ENCODE assay signal across 12 cellular contexts in genomic region chr10:110324805-110325280, GRCh38. TPM values are rescaled to one million over a fixed set of nuclear protein-coding genes. Genes with fewer than 3 reads are reported as not detected.
DNase-seq lines count a peak whose midpoint lies in the region; ATAC-seq and TF ChIP-seq lines count a peak whose summit lies in the region.
"Had no signal": no experiment of that assay in that cellular context is flagged by ENCODE, and none has a peak within 500 bp of the region (broad histone marks: within the 10 kb centered on the region; RNA-seq: fewer than 3 reads in every experiment).

No MANE protein-coding gene starts in this region.

- peaks cover 48% of the 10 kb centered on the region for H3K4me1 ChIP-seq in PC-3 (ENCODE audit: insufficient read depth, low read length)
- no peaks in the 10 kb centered on the region for H3K4me1 ChIP-seq in breast epithelium
- H3K4me1 ChIP-seq in CD8-positive, alpha-beta memory T cell (ENCODE audit: insufficient read depth, low read length) = no peaks in the 10 kb centered on the region
- H3K4me1 ChIP-seq: vagina had no signal

- H3K36me3 ChIP-seq in PC-3 (ENCODE audit: low read depth, low read length) = no peaks in the 10 kb centered on the region
- no peaks in the 10 kb centered on the region for H3K36me3 ChIP-seq in breast epithelium
- no peaks in the 10 kb centered on the region for H3K36me3 ChIP-seq in CD8-positive, alpha-beta memory T cell (ENCODE audit: insufficient read depth, low read length)
- H3K36me3 ChIP-seq: vagina had no signal

- no TSS peak for BruUV-seq in PC-3 (replicated peaks; lab: Mats Ljungman, UMichigan)

- no peaks in the 10 kb centered on the region for H3K9me2 ChIP-seq in PC-3 (replicated peaks; ENCODE audit: low read length)

- peaks cover 33% of the 10 kb centered on the region for H3K27me3 Mint-ChIP-seq in activated naive CD4-positive, alpha-beta T cell treated with anti-CD3 and anti-CD28 coated beads, Interleukin-2, amount 10 ng/mL, durations not matched to agents 7 days and 5 days
- H3K27me3 Mint-ChIP-seq in HFFc6 (ENCODE audit: insufficient read depth) = no peaks in the 10 kb centered on the region; the same call in 1 of the 2 replicates
- peaks cover 10 to 32% of the 10 kb centered on the region in 2 donors for H3K27me3 Mint-ChIP-seq in CD8-positive, alpha-beta memory T cell

- POLR2A ChIA-PET in PC-3 (lab: Charles Lee; ENCODE audit: unreplicated experiment) = no interaction called here
- POLR2A ChIA-PET in CD8-positive, alpha-beta memory T cell (lab: Charles Lee) = interaction anchor here (0.5 kb wide), 1 partner anchor 162 kb away, joined by 4 read pairs; no protein-coding TSS in a partner anchor

- H3K4me2 ChIP-seq in PC-3 (ENCODE audit: low read length) = no peak overlapping the region

- H3K9me3 ChIP-seq in PC-3 (ENCODE audit: low read length) = no peaks in the 10 kb centered on the region
- peaks cover 0 to 18% of the 10 kb centered on the region in 2 donors for H3K9me3 ChIP-seq in breast epithelium
- no peaks in the 10 kb centered on the region for H3K9me3 ChIP-seq in CD8-positive, alpha-beta memory T cell (ENCODE audit: low read length)
- H3K9me3 ChIP-seq: vagina had no signal

- H3K27ac ChIP-seq in PC-3 (ENCODE audit: low read length) = peak overlapping the region; percentile 99
- H3K27ac ChIP-seq in breast epithelium = no peak overlapping the region
- H3K27ac ChIP-seq in CD8-positive, alpha-beta memory T cell (ENCODE audit: low read depth, low read length) = no peak overlapping the region
- H3K27ac ChIP-seq: vagina had no signal

- intact Hi-C loops in PC-3 (cut with micrococcal nuclease) = no loop called here
- intact Hi-C loops in breast epithelium (cut with DNase I; ENCODE audit: low total_unique reads) = loop anchor here (10.0 kb wide), 1 partner anchor 220 kb away; no protein-coding TSS in a partner anchor

- no peak for ATAC-seq in PC-3

- H2AFZ ChIP-seq in PC-3 (ENCODE audit: low read length) = no peak overlapping the region

- no peak for TF ChIP-seq POLR2A in breast epithelium (IDR thresholded peaks at IDR 0.05)

- peaks cover 4% of the 10 kb centered on the region for H3K36me3 Mint-ChIP-seq in activated naive CD4-positive, alpha-beta T cell treated with anti-CD3 and anti-CD28 coated beads, Interleukin-2, amount 10 ng/mL, durations not matched to agents 7 days and 5 days
- H3K36me3 Mint-ChIP-seq in HFFc6 (ENCODE audit: low read depth) = peaks cover 13% of the 10 kb centered on the region; the same call in 1 of the 2 replicates
- H3K36me3 Mint-ChIP-seq in CD8-positive, alpha-beta memory T cell = peaks cover 0 to 19% (median 0%) of the 10 kb centered on the region in 3 donors

- peak overlapping the region; percentile 22; the same call in 1 of the 2 replicates for H3K9ac ChIP-seq in PC-3 (ENCODE audit: low read length)

- H3K79me2 ChIP-seq in PC-3 (ENCODE audit: low read length) = no peaks in the 10 kb centered on the region

- H3K4me3 Mint-ChIP-seq in activated naive CD4-positive, alpha-beta T cell treated with anti-CD3 and anti-CD28 coated beads, Interleukin-2, amount 10 ng/mL, durations not matched to agents 7 days and 5 days = no peak overlapping the region
- H3K4me3 Mint-ChIP-seq in HFFc6 = no peak overlapping the region
- no peak overlapping the region for H3K4me3 Mint-ChIP-seq in CD8-positive, alpha-beta memory T cell
- H3K4me3 Mint-ChIP-seq: nephron had no signal

- CTCF ChIA-PET in activated naive CD4-positive, alpha-beta T cell treated with anti-CD3 and anti-CD28 coated beads, Interleukin-2, amount 10 ng/mL, durations not matched to agents 7 days and 5 days (lab: Charles Lee) = interaction anchor here (3.4 kb wide), 1 partner anchor 29 kb away, joined by 15 read pairs; no protein-coding TSS in a partner anchor
- CTCF ChIA-PET in PC-3 (lab: Charles Lee) = no interaction called here
- CTCF ChIA-PET in CD8-positive, alpha-beta memory T cell (lab: Charles Lee) = interaction anchor here (1.6 kb wide), 1 partner anchor 18 kb away, joined by 5 read pairs; no protein-coding TSS in a partner anchor

- no peaks in the 10 kb centered on the region for H3K27me3 ChIP-seq in PC-3 (ENCODE audit: low read length)
- no peaks in the 10 kb centered on the region for H3K27me3 ChIP-seq in breast epithelium
- H3K27me3 ChIP-seq in CD8-positive, alpha-beta memory T cell (ENCODE audit: insufficient read depth, low read length, poor library complexity, severe bottlenecking) = no peaks in the 10 kb centered on the region
- H3K27me3 ChIP-seq: vagina had no signal

- H3K9me3 Mint-ChIP-seq in activated naive CD4-positive, alpha-beta T cell treated with anti-CD3 and anti-CD28 coated beads, Interleukin-2, amount 10 ng/mL, durations not matched to agents 7 days and 5 days = peaks cover 8% of the 10 kb centered on the region
- H3K9me3 Mint-ChIP-seq in HFFc6 = peaks cover 10% of the 10 kb centered on the region
- peaks cover 5 to 10% (median 6%) of the 10 kb centered on the region in 5 donors for H3K9me3 Mint-ChIP-seq in CD8-positive, alpha-beta memory T cell

- H3K4me1 Mint-ChIP-seq in activated naive CD4-positive, alpha-beta T cell treated with anti-CD3 and anti-CD28 coated beads, Interleukin-2, amount 10 ng/mL, durations not matched to agents 7 days and 5 days = peaks cover 3% of the 10 kb centered on the region
- H3K4me1 Mint-ChIP-seq in HFFc6 (ENCODE audit: low read depth) = peaks cover 70% of the 10 kb centered on the region
- no peaks in the 10 kb centered on the region for H3K4me1 Mint-ChIP-seq in CD8-positive, alpha-beta memory T cell

- no peak overlapping the region for H3K4me3 ChIP-seq in PC-3 (ENCODE audit: low read length)
- H3K4me3 ChIP-seq in breast epithelium = no peak overlapping the region
- no peak overlapping the region for H3K4me3 ChIP-seq in CD8-positive, alpha-beta memory T cell (ENCODE audit: low read length)
- H3K4me3 ChIP-seq: vagina had no signal

- H4K20me1 ChIP-seq in PC-3 (ENCODE audit: low read length) = no peaks in the 10 kb centered on the region

- H3F3A ChIP-seq in PC-3 (ENCODE audit: low read length, unreplicated experiment) = peaks cover 13% of the 10 kb centered on the region

- DNase-seq in activated naive CD4-positive, alpha-beta T cell treated with anti-CD3 and anti-CD28 coated beads, Interleukin-2, amount 10 ng/mL, durations not matched to agents 7 days and 5 days = no peak
- DNase-seq in activated naive CD4-positive, alpha-beta T cell treated with Interleukin-2 at 50 U/mL for 16 hours = no peak
- no peak for DNase-seq in HFFc6
- no peak for DNase-seq in PC-3
- DNase-seq in breast epithelium (ENCODE audit: low spot score in 2 of 2) = no peak
- no peak for DNase-seq in CD8-positive, alpha-beta memory T cell
- DNase-seq in mucosa of gallbladder (ENCODE audit: low spot score) = no peak
- DNase-seq in COR-L47 (lab: John Stamatoyannopoulos, UW) = no peak
- DNase-seq: hippocampal formation, NCI-H2081 had no signal

- peak overlapping the region; percentile 3 for H3K27ac Mint-ChIP-seq in activated naive CD4-positive, alpha-beta T cell treated with anti-CD3 and anti-CD28 coated beads, Interleukin-2, amount 10 ng/mL, durations not matched to agents 7 days and 5 days
- H3K27ac Mint-ChIP-seq in HFFc6 = peak overlapping the region; percentile 86
- no peak overlapping the region for H3K27ac Mint-ChIP-seq in CD8-positive, alpha-beta memory T cell
- H3K27ac Mint-ChIP-seq: nephron had no signal

- no peak for TF ChIP-seq CTCF in HFFc6 (IDR thresholded peaks at IDR 0.05)
- no peak for TF ChIP-seq CTCF in PC-3 (conservative IDR thresholded peaks at IDR 0.05; ENCODE audit: low read depth, low read length)
- TF ChIP-seq CTCF in breast epithelium (IDR thresholded peaks at IDR 0.05) = no peak

RNA-seq across cellular contexts. Expression of gene SMNDC1, which starts 20.1 kb away (rescaled TPM):
- 10 to 100 TPM; 31.5 to 37.5 (median 34.8) TPM for total RNA-seq in HFFc6 (2021; fragmentation: NEBNext Ultra II Directional; extraction: Animal tissue kit (Norgen Biotek cat#: 25700))
- total RNA-seq in PC-3 (2014; rRNA removed) (16.3 and 18.4 TPM in 2 replicates), breast epithelium (10 to 100 TPM; 11.5 to 16.0 (median 13.4) TPM), mucosa of gallbladder (26.6 TPM)
- total RNA-seq in CD8-positive, alpha-beta memory T cell = 10 to 100 TPM; 54.9 to 60.1 TPM
- 17.7 TPM for polyA plus RNA-seq in CD8-positive, alpha-beta memory T cell

Comparison
In these comparisons a context has a peak if more than half of its experiments do, and no peak if none do; other contexts are left out.
1. H3K27ac Mint-ChIP-seq: peak in activated naive CD4-positive, alpha-beta T cell treated with anti-CD3 and anti-CD28 coated beads, Interleukin-2, amount 10 ng/mL, durations not matched to agents 7 days and 5 days (single experiment) and HFFc6 (single experiment); none in CD8-positive, alpha-beta memory T cell (0 of 8).